Comparison of ENCODE assay signal across 8 cellular contexts in genomic region chr7:105521731-105522458, GRCh38. TPM values are rescaled to one million over a fixed set of nuclear protein-coding genes. Genes with fewer than 3 reads are reported as not detected.
DNase-seq lines count a peak whose midpoint lies in the region; ATAC-seq, FAIRE-seq and TF ChIP-seq lines count a peak whose summit lies in the region.

Gene PUS7 (minus strand): TSS chr7:105522271. CDS start chr7:105508512, 13,759 bp downstream.

- H3K27ac Mint-ChIP-seq in activated B cell treated with CpG ODN at 0.5 μM for 24 hours = peak within 1 kb of the TSS; percentile 82

- H3K36me3 Mint-ChIP-seq in activated B cell treated with CpG ODN at 0.5 μM for 24 hours (ENCODE audit: low read depth) = peaks cover 5% of the 10 kb centered on the region

- intact Hi-C loops in activated B cell treated with CpG ODN at 0.5 μM for 24 hours (cut with micrococcal nuclease) = loop anchor here (1.0 to 5.0 kb wide), 5 partner anchors 10 to 763 kb away; partner anchors contain the start of genes RINT1 and SRPK2

- FAIRE-seq in keratinocyte (lab: Jason Lieb, UNC) = no peak

- POLR2A ChIA-PET in AG04450 (lab: Yijun Ruan, JAX) = interaction anchor here (1.2 to 1.4 kb wide), 2 partner anchors 10 kb away, joined by 3 to 6 read pairs; partner anchors contain the start of gene RINT1
- POLR2A ChIA-PET in activated B cell treated with CpG ODN at 0.5 μM for 24 hours (lab: Charles Lee) = interaction anchor here (0.6 to 4.4 kb wide), 3 partner anchors 8 to 197 kb away, joined by 3 to 24 read pairs (median 7); partner anchors contain the start of gene RINT1

- peak within 1 kb of the TSS; percentile 97 for H2AFZ ChIP-seq in keratinocyte (ENCODE audit: control insufficient read depth, low read length)

- dilution Hi-C loops in keratinocyte (cut with MboI; ENCODE audit: extremely low pct_ligation_motif_present, low sequenced_read_pairs) = no loop called here

- DNase-seq in AG04450 (ENCODE audit: low read depth, low spot score) (peak; percentile 55), NCI-H2196 treated with DMSO at 0.1 percent for 48 hours (lab: John Stamatoyannopoulos, UW; ENCODE audit: unreplicated experiment) (peak; percentile 84), activated B cell treated with CpG ODN at 0.5 μM for 24 hours (peak; percentile 73), keratinocyte (ENCODE audit: low read depth, low spot score) (peak; percentile 26)
- peak; percentile 59 for DNase-seq in central memory CD4-positive, alpha-beta T cell
- DNase-seq in stimulated activated CD4-positive, alpha-beta T cell treated with anti-CD3 and anti-CD28 coated beads, Interleukin-12 subunit alpha, Interleukin-12 subunit beta, amount 100 ng/mL, for 48 hours (ENCODE audit: low read depth in 2 of 3, low spot score in 1 of 3) = peak; percentile 64 to 82 (median 68)

- H4K20me1 ChIP-seq in keratinocyte (ENCODE audit: control insufficient read depth, extremely low read depth, insufficient read depth, low read length) = no peaks in the 10 kb centered on the region

- H3K36me3 ChIP-seq in keratinocyte (ENCODE audit: control insufficient read depth in 2 of 2, extremely low read depth in 1 of 2, insufficient read depth in 2 of 2, low read length in 2 of 2) = peaks cover 0 to 8% of the 10 kb centered on the region in 2 experiments

- H3K79me2 ChIP-seq in keratinocyte (ENCODE audit: control insufficient read depth, insufficient read depth, low read length) = peaks cover 41% of the 10 kb centered on the region

- peak within 1 kb of the TSS; percentile 93 for H3K4me3 ChIP-seq in AG04450 (ENCODE audit: low read depth, low read length)
- H3K4me3 ChIP-seq in keratinocyte (ENCODE audit: control insufficient read depth in 2 of 3, extremely low read depth in 1 of 3, insufficient read depth in 2 of 3, low read depth in 1 of 3, low read length in 3 of 3) = peak within 1 kb of the TSS; percentile 81 to 95 (median 94)

- H3K4me3 Mint-ChIP-seq in activated B cell treated with CpG ODN at 0.5 μM for 24 hours = peak within 1 kb of the TSS; percentile 93

- H3K9me3 Mint-ChIP-seq in activated B cell treated with CpG ODN at 0.5 μM for 24 hours = no peaks in the 10 kb centered on the region

- H3K9me1 ChIP-seq in keratinocyte (ENCODE audit: control insufficient read depth, extremely low read depth, insufficient read depth, low read length) = no peaks in the 10 kb centered on the region

- TF ChIP-seq CTCF in AG04450 (IDR thresholded peaks at IDR 0.05; ENCODE audit: low read depth, low read length) (no peak), activated B cell treated with CpG ODN at 0.5 μM for 24 hours (IDR thresholded peaks at IDR 0.05) (no peak), keratinocyte (optimal IDR thresholded peaks at IDR 0.05 in 1 of 3, IDR thresholded peaks at IDR 0.05 in 1 of 3, conservative IDR thresholded peaks at IDR 0.05 in 1 of 3; ENCODE audit: extremely low read depth in 1 of 3, insufficient read depth in 2 of 3, low read length in 3 of 3) (no peak)

- peak; percentile 60 for ATAC-seq in GM18873 (IDR thresholded peaks at IDR 0.05; ENCODE audit: low FRiP score, unreplicated experiment)
- peak; percentile 86 for ATAC-seq in HG03135 (IDR thresholded peaks at IDR 0.05; ENCODE audit: unreplicated experiment)
- peak; percentile 94 for ATAC-seq in activated B cell treated with CpG ODN at 0.5 μM for 24 hours (ENCODE audit: low read depth)

- peaks cover 27% of the 10 kb centered on the region for H3K4me1 Mint-ChIP-seq in activated B cell treated with CpG ODN at 0.5 μM for 24 hours

- no peaks in the 10 kb centered on the region for H3K27me3 Mint-ChIP-seq in activated B cell treated with CpG ODN at 0.5 μM for 24 hours

- H3K27ac ChIP-seq in AG04450 (ENCODE audit: low read depth, low read length) (peak within 1 kb of the TSS; percentile 81), keratinocyte (ENCODE audit: control insufficient read depth, insufficient read depth, low read length) (peak within 1 kb of the TSS; percentile 66)

- CTCF ChIA-PET in AG04450 (lab: Charles Lee) = interaction anchor here (2.5 kb wide), 1 partner anchor 10 kb away, joined by 13 read pairs; the partner anchor contains the start of gene RINT1
- CTCF ChIA-PET in activated B cell treated with CpG ODN at 0.5 μM for 24 hours (lab: Charles Lee) = no interaction called here

- no peaks in the 10 kb centered on the region; the same call in 1 of the 2 replicates for H3K9me3 ChIP-seq in AG04450 (ENCODE audit: control insufficient read depth, insufficient read depth, low read length)
- no peaks in the 10 kb centered on the region for H3K9me3 ChIP-seq in keratinocyte (ENCODE audit: control insufficient read depth, low read depth, low read length)

- peak within 1 kb of the TSS; percentile 89 for H3K9ac ChIP-seq in keratinocyte (ENCODE audit: control insufficient read depth, extremely low read depth, insufficient read depth, low read length)

- peaks cover 10% of the 10 kb centered on the region for H3K4me1 ChIP-seq in keratinocyte (ENCODE audit: control insufficient read depth, extremely low read depth, insufficient read depth, low read length)

- peak within 1 kb of the TSS; percentile 90 for H3K4me2 ChIP-seq in keratinocyte (ENCODE audit: control insufficient read depth, extremely low read depth, insufficient read depth, low read depth, low read length)

- H3K27me3 ChIP-seq in AG04450 (ENCODE audit: control insufficient read depth, insufficient read depth, low read length) (no peaks in the 10 kb centered on the region), keratinocyte (ENCODE audit: control insufficient read depth, extremely low read depth, insufficient read depth, low read length) (no peaks in the 10 kb centered on the region)

RNA-seq across cellular contexts. Expression of gene PUS7, which starts in this region (rescaled TPM):
- polyA plus RNA-seq in AG04450 (2011; rRNA removed) = 9.0 and 13.8 TPM in 2 replicates
- polyA minus RNA-seq in AG04450 (2011; rRNA and poly(A)+ RNA removed) = 4.0 and 8.0 TPM in 2 replicates
- total RNA-seq in activated B cell treated with CpG ODN at 0.5 μM for 24 hours = 17.8 and 18.0 TPM in 2 replicates
- polyA plus RNA-seq in keratinocyte = 12.4 to 25.2 TPM (median 24.7 TPM) in 3 replicates
- polyA plus RNA-seq in keratinocyte (2011; ENCODE audit: low read depth) = 10.2 TPM
- 11.4 and 21.4 TPM in 2 replicates for polyA plus RNA-seq in keratinocyte (2011; cell fraction: cytosol; rRNA removed)
- 26.6 and 32.7 TPM in 2 replicates for polyA plus RNA-seq in keratinocyte (2011; cell fraction: nucleus; rRNA removed)
- 9.8 and 17.1 TPM in 2 replicates for polyA plus RNA-seq in keratinocyte (2012; ENCODE audit: low replicate concordance)
- 2.5 to 15.6 TPM (median 5.7 TPM) in 3 replicates for polyA minus RNA-seq in keratinocyte
- 12.9 TPM for polyA minus RNA-seq in keratinocyte (2011; cell fraction: cytosol; rRNA and poly(A)+ RNA removed)
- 7.7 and 18.1 TPM in 2 replicates for polyA minus RNA-seq in keratinocyte (2011; cell fraction: nucleus; rRNA and poly(A)+ RNA removed)

Comparison
In these comparisons a context has a peak if more than half of its experiments do, and no peak if none do; other contexts are left out.
1. Peak in every context shown above with its lines: DNase-seq, ATAC-seq, H3K4me3 ChIP-seq and H3K27ac ChIP-seq.
2. DNase-seq: peak in every context shown above with its lines; median percentile 84 in NCI-H2196 treated with DMSO at 0.1 percent for 48 hours; 73 in activated B cell treated with CpG ODN at 0.5 μM for 24 hours; 68 in stimulated activated CD4-positive, alpha-beta T cell treated with anti-CD3 and anti-CD28 coated beads, Interleukin-12 subunit alpha, Interleukin-12 subunit beta, amount 100 ng/mL, for 48 hours; 59 in central memory CD4-positive, alpha-beta T cell; 55 in AG04450; 26 in keratinocyte.